In genomic region chr1:156012051-156012817, GRCh38 we compare ENCODE assay signal across 14 cellular contexts. TPM values are rescaled to one million over a fixed set of nuclear protein-coding genes. Genes with fewer than 3 reads are reported as not detected.
DNase-seq lines count a peak whose midpoint lies in the region; ATAC-seq and TF ChIP-seq lines count a peak whose summit lies in the region.
"Had no signal": no experiment of that assay in that cellular context is flagged by ENCODE, and none has a peak within 500 bp of the region (broad histone marks: within the 10 kb centered on the region; RNA-seq: fewer than 3 reads in every experiment).

No MANE protein-coding gene starts in this region.

- peak in 1 of 2 donors; percentile 18 for DNase-seq in memory B cell (ENCODE audit: low spot score in 2 of 2)
- no peak for DNase-seq in SJCRH30
- no peak for DNase-seq in NCI-H82 (lab: John Stamatoyannopoulos, UW)
- DNase-seq in RWPE1 (ENCODE audit: low spot score) = no peak
- DNase-seq in substantia nigra (lab: John Stamatoyannopoulos, UW) = no peak
- DNase-seq: cerebellar nuclear complex; DMS79 treated with DMSO at 0.1 percent for 48 hours; NK-92 treated with Interleukin-12 subunit alpha and Interleukin-12 subunit beta, amount 100 ng/mL, for 24 hours; stimulated activated CD4-positive, alpha-beta T cell treated with anti-CD3 and anti-CD28 coated beads, Interleukin-2, amount 100 ng/mL, for 48 hours had no signal

- peaks cover 51% of the 10 kb centered on the region for H3K36me3 ChIP-seq in SJCRH30

- no peak overlapping the region for H3K4me3 ChIP-seq in SJCRH30

- CTCF ChIA-PET in RWPE1 (lab: Yijun Ruan, JAX) = no interaction called here

- H3K27me3 ChIP-seq in SJCRH30 = no peaks in the 10 kb centered on the region

- POLR2A ChIA-PET in RWPE1 (lab: Yijun Ruan, JAX; ENCODE audit: low non-redundant PET) = no interaction called here

- H3K27ac Mint-ChIP-seq in memory B cell = peak overlapping the region; percentile 87

- ATAC-seq in GM18861 (IDR thresholded peaks at IDR 0.05; ENCODE audit: unreplicated experiment) (peak; percentile 80), GM21515 (IDR thresholded peaks at IDR 0.05; ENCODE audit: unreplicated experiment) (peak; percentile 77), HG03159 (IDR thresholded peaks at IDR 0.05; ENCODE audit: unreplicated experiment) (peak; percentile 78), memory B cell (ENCODE audit: low read depth) (peak; percentile 95)

- H3K27me3 Mint-ChIP-seq in memory B cell = no peaks in the 10 kb centered on the region

- H3K27ac ChIP-seq in SJCRH30 (no peak overlapping the region), RWPE1 (no peak overlapping the region), substantia nigra (ENCODE audit: low read depth, low read length, poor library complexity, severe bottlenecking) (no peak overlapping the region)

- peaks cover 13% of the 10 kb centered on the region for H3K4me1 Mint-ChIP-seq in memory B cell

- peaks cover 38% of the 10 kb centered on the region for H3K36me3 Mint-ChIP-seq in memory B cell

- H3K4me1 ChIP-seq in SJCRH30 = peaks cover under 1% of the 10 kb centered on the region

- TF ChIP-seq CTCF in RWPE1 (conservative IDR thresholded peaks at IDR 0.05; ENCODE audit: low read depth) = no peak

- no peaks in the 10 kb centered on the region for H3K9me3 Mint-ChIP-seq in memory B cell

- peak overlapping the region; percentile 8 for H3K4me3 Mint-ChIP-seq in memory B cell

- no peaks in the 10 kb centered on the region for H3K9me3 ChIP-seq in SJCRH30 (replicated peaks)

RNA-seq across cellular contexts. Expression of gene SSR2, which starts 8.5 kb away (rescaled TPM):
- total RNA-seq in SJCRH30 (2014; rRNA removed; shearing (Covaris generic)) = 170 and 183 TPM in 2 replicates

RNA-seq across cellular contexts. Expression of gene ARHGEF2, which starts 33.9 kb away (rescaled TPM):
- total RNA-seq in SJCRH30 (2014; rRNA removed; shearing (Covaris generic)) = 152 and 167 TPM in 2 replicates

RNA-seq across cellular contexts. Expression of gene UBQLN4, which starts 41.4 kb away (rescaled TPM):
- 34.4 and 36.5 TPM in 2 replicates for total RNA-seq in SJCRH30 (2014; rRNA removed; shearing (Covaris generic))

RNA-seq across cellular contexts. Expression of gene LAMTOR2, which starts 42.3 kb away (rescaled TPM):
- 24.8 and 33.3 TPM in 2 replicates for total RNA-seq in SJCRH30 (2014; rRNA removed; shearing (Covaris generic))

RNA-seq across cellular contexts. Expression of gene RAB25, which starts 48.7 kb away (rescaled TPM):
- not detected in 2 replicates for total RNA-seq in SJCRH30 (2014; rRNA removed; shearing (Covaris generic))
- total RNA-seq: osteocyte, temporal lobe had no signal
